ENCODE assay signal across 18 cellular contexts in the genomic region with DNA sequence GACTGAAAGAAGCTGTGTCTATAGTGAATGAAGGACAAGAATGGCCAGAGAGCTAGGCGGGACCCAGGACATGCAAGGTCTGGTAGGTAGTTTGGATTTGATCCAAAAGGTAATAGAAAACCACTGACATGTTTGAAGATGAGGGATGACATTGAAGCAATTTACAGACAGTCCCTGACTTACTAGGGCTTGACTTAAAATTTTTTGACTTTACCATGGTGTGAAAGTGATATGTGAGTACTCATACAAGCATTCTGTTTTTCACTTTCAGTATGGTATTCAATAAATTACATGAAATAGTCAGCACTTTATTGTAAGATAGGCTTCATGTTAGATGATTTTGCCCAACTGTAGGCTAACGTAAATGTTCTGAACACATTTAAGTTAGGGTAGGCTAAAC. TPM values are rescaled to one million over a fixed set of nuclear protein-coding genes. Genes with fewer than 3 reads are reported as not detected.
DNase-seq lines count a peak whose midpoint lies in the region; ATAC-seq, FAIRE-seq and TF ChIP-seq lines count a peak whose summit lies in the region.
"Had no signal": no experiment of that assay in that cellular context is flagged by ENCODE, and none has a peak within 500 bp of the region (broad histone marks: within the 10 kb centered on the region; RNA-seq: fewer than 3 reads in every experiment).

No MANE protein-coding gene starts in this region.

- 98% methylated on average over 2 of the region's 2 CpGs for WGBS in HepG2 (ENCODE audit: low lambda C conversion rate)
- 89% methylated on average over 2 of the region's 2 CpGs for WGBS in right lobe of liver (ENCODE audit: insufficient coverage, low coverage, low lambda C conversion rate, missing lambda C conversion rate)
- WGBS in GM12878 (ENCODE audit: insufficient coverage, insufficient replicate concordance, low lambda C conversion rate, missing lambda C conversion rate): 74% methylated on average over 2 of the region's 2 CpGs

- no peak for DNase-seq in activated CD4-positive, CD25-positive, alpha-beta regulatory T cell (lab: John Stamatoyannopoulos, UW)
- DNase-seq in HepG2 (ENCODE audit: low spot score) (no peak), right lobe of liver (no peak), GM12878 (ENCODE audit: low read depth, low spot score) (no peak), GM13977 (ENCODE audit: low spot score) (no peak), cerebellar cortex (ENCODE audit: low spot score) (no peak)
- DNase-seq: Caco-2; GOT3; MG63; NCI-H1105; NCI-H1694 treated with DMSO at 0.1 percent for 48 hours; NCI-H524 treated with DMSO at 0.1 percent for 48 hours; NK-92 treated with Interleukin-12 subunit alpha and Interleukin-12 subunit beta, amount 100 ng/mL, for 24 hours had no signal

- peaks cover 93% of the 10 kb centered on the region for H3K4me1 ChIP-seq in HepG2 (ENCODE audit: insufficient read depth, low read length)
- peaks cover 0 to 13% (median 3%) of the 10 kb centered on the region in 4 donors for H3K4me1 ChIP-seq in right lobe of liver
- peaks cover 19% of the 10 kb centered on the region for H3K4me1 ChIP-seq in GM12878 (ENCODE audit: control insufficient read depth, insufficient read depth, low read length)

- POLR2A ChIA-PET in HepG2 (lab: Yijun Ruan, JAX): no interaction called here
- POLR2A ChIA-PET in GM12878 (lab: Charles Lee): interaction anchor here (1.2 kb wide), 1 partner anchor 12 kb away, joined by 4 read pairs; no protein-coding TSS in a partner anchor

- TF ChIP-seq CTCF in HepG2 (CRISPR knock-in tag; IDR thresholded peaks at IDR 0.05): no peak
- TF ChIP-seq CTCF in right lobe of liver (IDR thresholded peaks at IDR 0.05): no peak
- no peak for TF ChIP-seq CTCF in GM12878 (IDR thresholded peaks at IDR 0.05 in 2 of 3, conservative IDR thresholded peaks at IDR 0.05 in 1 of 3; ENCODE audit: control insufficient read depth in 2 of 3, extremely low read depth in 1 of 3, insufficient read depth in 1 of 3, low read depth in 3 of 3, low read length in 3 of 3)
- TF ChIP-seq CTCF in GM13977 (IDR thresholded peaks at IDR 0.05; ENCODE audit: extremely low read depth, insufficient read depth, missing control alignments): no peak

- in situ Hi-C loops in HepG2 (cut with HindIII; ENCODE audit: extremely low pct_ligation_motif_present, low pct_unique_long_range_greater_than_20kb) (no loop called here), GM12878 (cut with MboI) (no loop called here), GM13977 (cut with MboI; ENCODE audit: low pct_unique_long_range_greater_than_20kb, low sequenced_read_pairs, unreplicated experiment) (no loop called here)

- intact Hi-C loops in HepG2 (cut with micrococcal nuclease; ENCODE audit: unreplicated experiment): no loop called here
- intact Hi-C loops in right lobe of liver (cut with DNase I): no loop called here
- intact Hi-C loops in GM12878 (cut with micrococcal nuclease; ENCODE audit: unreplicated experiment): loop anchor here (5.0 kb wide), 1 partner anchor 35 kb away; no protein-coding TSS in a partner anchor

- no peak for TF ChIP-seq RAD21 in HepG2 (CRISPR knock-in tag; IDR thresholded peaks at IDR 0.05)
- no peak for TF ChIP-seq RAD21 in GM12878 (IDR thresholded peaks at IDR 0.05; ENCODE audit: insufficient read depth, low read depth, low read length)

- H3K9me3 ChIP-seq in HepG2 (ENCODE audit: low read length) (no peaks in the 10 kb centered on the region), right lobe of liver (no peaks in the 10 kb centered on the region), GM12878 (replicated peaks; ENCODE audit: control insufficient read depth, insufficient read depth, low read length) (peaks cover 11% of the 10 kb centered on the region)
- H3K9me3 ChIP-seq: Caco-2 had no signal

- TF ChIP-seq EP300 in HepG2 (IDR thresholded peaks at IDR 0.05; ENCODE audit: low read depth in 2 of 2, low read length in 2 of 2): no peak
- no peak for TF ChIP-seq EP300 in HepG2 (CRISPR knock-in tag; IDR thresholded peaks at IDR 0.05; ENCODE audit: borderline replicate concordance)
- no peak for TF ChIP-seq EP300 in GM12878 (IDR thresholded peaks at IDR 0.05; ENCODE audit: borderline replicate concordance in 1 of 2, control insufficient read depth in 1 of 2, low read depth in 2 of 2, low read length in 2 of 2)

- peaks cover 8% of the 10 kb centered on the region for H4K20me1 ChIP-seq in HepG2 (ENCODE audit: insufficient read depth, low read length)
- no peaks in the 10 kb centered on the region for H4K20me1 ChIP-seq in GM12878 (ENCODE audit: control insufficient read depth, insufficient read depth)

- SMC1A ChIA-PET in GM12878 (lab: Charles Lee; ENCODE audit: uncharacterized antibody, unreplicated experiment): interaction anchor here (0.5 to 1.6 kb wide), 4 partner anchors 22 to 145 kb away, joined by 3 read pairs; no protein-coding TSS in a partner anchor

- H3K27ac ChIP-seq in HepG2 (ENCODE audit: extremely low read length, insufficient read depth, low read length) (no peak overlapping the region), right lobe of liver (no peak overlapping the region), GM12878 (ENCODE audit: control insufficient read depth, insufficient read depth) (peak overlapping the region; percentile 5; the same call in 1 of the 2 replicates)
- H3K27ac ChIP-seq: A549, C4-2B, KMS-11 had no signal

- ATAC-seq in activated CD4-positive, CD25-positive, alpha-beta regulatory T cell treated with anti-CD3 and anti-CD28 coated beads, Interleukin-2, amount 50 U/mL, for 24 hours: peak; percentile 65 to 69
- ATAC-seq in HepG2 (no peak), right lobe of liver (no peak), GM12878 (peak; percentile 72), GM19023 (IDR thresholded peaks at IDR 0.05; ENCODE audit: unreplicated experiment) (no peak)
- ATAC-seq: A549 had no signal

- FAIRE-seq in HepG2 (lab: Jason Lieb, UNC): no peak
- no peak for FAIRE-seq in GM12878 (lab: Jason Lieb, UNC)
- FAIRE-seq: A549 had no signal

- H3K36me3 ChIP-seq in HepG2 (replicated peaks in 1 of 2; ENCODE audit: control insufficient read depth in 1 of 2, insufficient read depth in 2 of 2, low read length in 2 of 2) (peaks cover 23 to 66% of the 10 kb centered on the region in 2 experiments), right lobe of liver (peaks cover 0 to 32% (median 8%) of the 10 kb centered on the region in 4 donors), GM12878 (ENCODE audit: control insufficient read depth in 2 of 2, insufficient read depth in 2 of 2, low read length in 1 of 2) (peaks cover 4 to 33% of the 10 kb centered on the region in 2 experiments)

- H3K4me2 ChIP-seq in HepG2 (ENCODE audit: low read depth, low read length) (no peak overlapping the region), GM12878 (ENCODE audit: control insufficient read depth, insufficient read depth) (peak overlapping the region; percentile 44)
- H3K4me2 ChIP-seq: A549, KMS-11 had no signal

- no TSS peak for BruUV-seq in HepG2 (replicated peaks; lab: Mats Ljungman, UMichigan)
- no TSS peak for BruUV-seq in GM12878 (replicated peaks; lab: Mats Ljungman, UMichigan)

- H3K79me2 ChIP-seq in HepG2 (ENCODE audit: insufficient read depth, low read length) (peaks cover 93% of the 10 kb centered on the region), GM12878 (ENCODE audit: control insufficient read depth, insufficient read depth, low read length) (peaks cover 79% of the 10 kb centered on the region)

- RAD21 ChIA-PET in GM12878 (lab: Charles Lee; ENCODE audit: unreplicated experiment): interaction anchor here (1.1 kb wide), 1 partner anchor 133 kb away, joined by 3 read pairs; no protein-coding TSS in a partner anchor

- H3K9ac ChIP-seq in HepG2 (ENCODE audit: insufficient read depth, low read depth, low read length) (no peak overlapping the region), GM12878 (ENCODE audit: control insufficient read depth, insufficient read depth, low read length) (no peak overlapping the region)
- H3K9ac ChIP-seq: KMS-11 had no signal

- H2AFZ ChIP-seq in HepG2 (ENCODE audit: low read length): no peak overlapping the region
- H2AFZ ChIP-seq in GM12878 (ENCODE audit: control insufficient read depth, low read depth, low read length): no peak overlapping the region

- CTCF ChIA-PET in HepG2 (lab: Yijun Ruan, JAX; ENCODE audit: low intra/inter-chr PET ratio, low total read pairs): no interaction called here
- CTCF ChIA-PET in GM12878 (lab: Yijun Ruan, JAX): interaction anchor here (1.0 to 1.1 kb wide), 2 partner anchors 32 to 277 kb away, joined by 3 read pairs; no protein-coding TSS in a partner anchor

- H3K4me3 ChIP-seq in HepG2 (replicated peaks in 1 of 3; ENCODE audit: insufficient read depth in 1 of 3, low read depth in 2 of 3, low read length in 3 of 3) (no peak overlapping the region), right lobe of liver (no peak overlapping the region), GM12878 (no peak overlapping the region)
- H3K4me3 ChIP-seq: A549, MG63 had no signal

- no peaks in the 10 kb centered on the region for H3K27me3 ChIP-seq in HepG2 (ENCODE audit: control insufficient read depth in 1 of 2, insufficient read depth in 2 of 2, low read length in 2 of 2)
- H3K27me3 ChIP-seq in right lobe of liver: no peaks in the 10 kb centered on the region
- H3K27me3 ChIP-seq in GM12878 (replicated peaks in 1 of 2; ENCODE audit: control insufficient read depth in 2 of 2, insufficient read depth in 2 of 2, low read length in 1 of 2): no peaks in the 10 kb centered on the region
- H3K27me3 ChIP-seq: MG63 had no signal

- TF ChIP-seq POLR2A in HepG2 (IDR thresholded peaks at IDR 0.05; ENCODE audit: insufficient read depth in 1 of 2, low read depth in 2 of 2, low read length in 2 of 2): no peak
- no peak for TF ChIP-seq POLR2A in right lobe of liver (IDR thresholded peaks at IDR 0.05)
- TF ChIP-seq POLR2A in GM12878 (IDR thresholded peaks at IDR 0.05; ENCODE audit: low read depth, low read length): no peak

RNA-seq across cellular contexts. Expression of gene CYB5B, which starts 7.7 kb away (rescaled TPM):
- 432 and 638 TPM in 2 replicates for total RNA-seq in HepG2 (2016; rRNA removed; fragmentation: Illumina TruSeq; extraction: Trizol)
- total RNA-seq in HepG2 (2016; cell fraction: cytosol; rRNA removed; fragmentation: Illumina TruSeq; extraction: Trizol; ENCODE audit: low read depth): 65.6 and 75.3 TPM in 2 replicates
- 436 and 657 TPM in 2 replicates for total RNA-seq in HepG2 (2016; cell fraction: insoluble cytoplasmic fraction; rRNA removed; fragmentation: Illumina TruSeq; extraction: Trizol)
- 216 TPM in 2 replicates for total RNA-seq in HepG2 (2016; cell fraction: membrane; rRNA removed; fragmentation: Illumina TruSeq; extraction: Trizol)
- 130 and 153 TPM in 2 replicates for total RNA-seq in HepG2 (2016; cell fraction: nucleus; rRNA removed; fragmentation: Illumina TruSeq; extraction: Trizol)
- polyA plus RNA-seq in HepG2 (2011; rRNA removed): 207 and 234 TPM in 2 replicates
- 139 and 166 TPM in 2 replicates for polyA plus RNA-seq in HepG2 (2011; cell fraction: cytosol; rRNA removed)
- polyA plus RNA-seq in HepG2 (2011; cell fraction: nucleus; rRNA removed): 47.1 and 59.8 TPM in 2 replicates
- polyA plus RNA-seq in HepG2 (2012): 126 and 167 TPM in 2 replicates
- polyA plus RNA-seq in HepG2 (2016; cell fraction: cytosol; fragmentation: Illumina TruSeq; extraction: Trizol; ENCODE audit: low read depth): 67.1 and 71.7 TPM in 2 replicates
- 674 and 738 TPM in 2 replicates for polyA plus RNA-seq in HepG2 (2016; cell fraction: insoluble cytoplasmic fraction; fragmentation: Illumina TruSeq; extraction: Trizol; ENCODE audit: low read depth)
- 166 and 175 TPM in 2 replicates for polyA plus RNA-seq in HepG2 (2016; cell fraction: membrane; fragmentation: Illumina TruSeq; extraction: Trizol; ENCODE audit: low read depth)
- polyA plus RNA-seq in HepG2 (2016; cell fraction: nucleus; fragmentation: Illumina TruSeq; extraction: Trizol; ENCODE audit: insufficient read depth, low read depth): 241 and 258 TPM in 2 replicates
- polyA minus RNA-seq in HepG2 (2011; rRNA and poly(A)+ RNA removed; ENCODE audit: low replicate concordance): 211 and 254 TPM in 2 replicates
- 91.9 and 119 TPM in 2 replicates for polyA minus RNA-seq in HepG2 (2011; cell fraction: cytosol; rRNA and poly(A)+ RNA removed)
- polyA minus RNA-seq in HepG2 (2011; cell fraction: nucleus; rRNA and poly(A)+ RNA removed): 108 and 125 TPM in 2 replicates
- 10 to 100 TPM; 19.1 to 42.1 (median 30.5) TPM for total RNA-seq in right lobe of liver
- total RNA-seq in GM12878 (2013; cell fraction: nucleolus; rRNA removed): 94.6 and 94.7 TPM in 2 replicates
- 161 and 206 TPM in 2 replicates for total RNA-seq in GM12878 (2014; rRNA removed)
- total RNA-seq in GM12878 (2014; rRNA removed; fragmentation: Illumina TruSeq; extraction: Trizol): 175 and 180 TPM in 2 replicates
- total RNA-seq in GM12878 (2021): 168 TPM in 2 replicates
- 42.6 TPM for polyA plus RNA-seq in GM12878 (2011; ENCODE audit: low read depth)
- polyA plus RNA-seq in GM12878 (2011; rRNA removed): 293 and 322 TPM in 2 replicates
- 176 and 203 TPM in 2 replicates for polyA plus RNA-seq in GM12878 (2011; cell fraction: cytosol; rRNA removed)
- 71.0 and 74.5 TPM in 2 replicates for polyA plus RNA-seq in GM12878 (2011; cell fraction: nucleus; rRNA removed)
- polyA plus RNA-seq in GM12878 (2012): 89.1 and 101 TPM in 2 replicates
- 305 and 355 TPM in 2 replicates for polyA plus RNA-seq in GM12878 (2014; fragmentation: Illumina TruSeq; extraction: Trizol)
- polyA plus RNA-seq in GM12878 (2014; fragmentation: Nextera tagmentation; extraction: Ambion mirVana): 100 to 1,000 TPM; 170 to 182 TPM
- polyA plus RNA-seq in GM12878 (2014; rRNA removed): 141 and 145 TPM in 2 replicates
- polyA plus RNA-seq in GM12878 (2016; fragmentation: Nextera tagmentation; extraction: Ambion mirVana): 100 to 1,000 TPM; 239 to 244 TPM
- polyA minus RNA-seq in GM12878 (2011; rRNA and poly(A)+ RNA removed): 219 and 220 TPM in 2 replicates
- 31.8 and 52.9 TPM in 2 replicates for polyA minus RNA-seq in GM12878 (2011; cell fraction: cytosol; rRNA and poly(A)+ RNA removed)
- polyA minus RNA-seq in GM12878 (2011; cell fraction: nucleus; rRNA and poly(A)+ RNA removed): 32.6 and 58.0 TPM in 2 replicates

RNA-seq across cellular contexts. Expression of gene TERF2, which starts 46.3 kb away (rescaled TPM):
- total RNA-seq in HepG2 (2016; rRNA removed; fragmentation: Illumina TruSeq; extraction: Trizol): 9.7 and 18.2 TPM in 2 replicates
- 17.4 and 18.9 TPM in 2 replicates for total RNA-seq in HepG2 (2016; cell fraction: cytosol; rRNA removed; fragmentation: Illumina TruSeq; extraction: Trizol; ENCODE audit: low read depth)
- 12.3 and 15.9 TPM in 2 replicates for total RNA-seq in HepG2 (2016; cell fraction: insoluble cytoplasmic fraction; rRNA removed; fragmentation: Illumina TruSeq; extraction: Trizol)
- total RNA-seq in HepG2 (2016; cell fraction: membrane; rRNA removed; fragmentation: Illumina TruSeq; extraction: Trizol): 10.9 and 11.1 TPM in 2 replicates
- total RNA-seq in HepG2 (2016; cell fraction: nucleus; rRNA removed; fragmentation: Illumina TruSeq; extraction: Trizol): 10.9 and 11.7 TPM in 2 replicates
- 16.6 and 20.2 TPM in 2 replicates for polyA plus RNA-seq in HepG2 (2011; rRNA removed)
- polyA plus RNA-seq in HepG2 (2011; cell fraction: cytosol; rRNA removed): 9.0 and 11.1 TPM in 2 replicates
- 10.9 and 12.7 TPM in 2 replicates for polyA plus RNA-seq in HepG2 (2011; cell fraction: nucleus; rRNA removed)
- 21.6 and 23.0 TPM in 2 replicates for polyA plus RNA-seq in HepG2 (2012)
- polyA plus RNA-seq in HepG2 (2016; cell fraction: cytosol; fragmentation: Illumina TruSeq; extraction: Trizol; ENCODE audit: low read depth): 6.2 and 7.8 TPM in 2 replicates
- 38.1 and 39.2 TPM in 2 replicates for polyA plus RNA-seq in HepG2 (2016; cell fraction: insoluble cytoplasmic fraction; fragmentation: Illumina TruSeq; extraction: Trizol; ENCODE audit: low read depth)
- 11.5 and 14.4 TPM in 2 replicates for polyA plus RNA-seq in HepG2 (2016; cell fraction: membrane; fragmentation: Illumina TruSeq; extraction: Trizol; ENCODE audit: low read depth)
- polyA plus RNA-seq in HepG2 (2016; cell fraction: nucleus; fragmentation: Illumina TruSeq; extraction: Trizol; ENCODE audit: insufficient read depth, low read depth): 37.2 and 38.8 TPM in 2 replicates
- polyA minus RNA-seq in HepG2 (2011; rRNA and poly(A)+ RNA removed; ENCODE audit: low replicate concordance): 24.0 and 33.0 TPM in 2 replicates
- 25.9 and 27.6 TPM in 2 replicates for polyA minus RNA-seq in HepG2 (2011; cell fraction: cytosol; rRNA and poly(A)+ RNA removed)
- polyA minus RNA-seq in HepG2 (2011; cell fraction: nucleus; rRNA and poly(A)+ RNA removed): 28.1 and 31.1 TPM in 2 replicates
- 10 to 100 TPM in 5 of 6 experiments, 1 to 10 TPM in 1; 9.6 to 14.5 (median 13.5) TPM for total RNA-seq in right lobe of liver
- 22.6 and 22.8 TPM in 2 replicates for total RNA-seq in GM12878 (2013; cell fraction: nucleolus; rRNA removed)
- total RNA-seq in GM12878 (2014; rRNA removed): 11.1 and 12.6 TPM in 2 replicates
- 16.3 and 16.8 TPM in 2 replicates for total RNA-seq in GM12878 (2014; rRNA removed; fragmentation: Illumina TruSeq; extraction: Trizol)
- 35.7 and 40.9 TPM in 2 replicates for total RNA-seq in GM12878 (2021)
- 12.8 TPM for polyA plus RNA-seq in GM12878 (2011; ENCODE audit: low read depth)
- 20.2 and 22.8 TPM in 2 replicates for polyA plus RNA-seq in GM12878 (2011; rRNA removed)
- 12.0 and 14.3 TPM in 2 replicates for polyA plus RNA-seq in GM12878 (2011; cell fraction: cytosol; rRNA removed)
- 9.3 and 12.8 TPM in 2 replicates for polyA plus RNA-seq in GM12878 (2011; cell fraction: nucleus; rRNA removed)
- 18.7 and 20.6 TPM in 2 replicates for polyA plus RNA-seq in GM12878 (2012)
- 45.1 and 47.5 TPM in 2 replicates for polyA plus RNA-seq in GM12878 (2014; fragmentation: Illumina TruSeq; extraction: Trizol)
- 10 to 100 TPM; 15.7 to 18.2 TPM for polyA plus RNA-seq in GM12878 (2014; fragmentation: Nextera tagmentation; extraction: Ambion mirVana)
- 19.8 and 22.4 TPM in 2 replicates for polyA plus RNA-seq in GM12878 (2014; rRNA removed)
- 10 to 100 TPM in 1 of 2 experiments, 1 to 10 TPM in 1; 4.8 to 17.1 TPM for polyA plus RNA-seq in GM12878 (2016; fragmentation: Nextera tagmentation; extraction: Ambion mirVana)
- 18.9 and 21.7 TPM in 2 replicates for polyA minus RNA-seq in GM12878 (2011; rRNA and poly(A)+ RNA removed)
- polyA minus RNA-seq in GM12878 (2011; cell fraction: cytosol; rRNA and poly(A)+ RNA removed): 22.9 and 25.8 TPM in 2 replicates
- polyA minus RNA-seq in GM12878 (2011; cell fraction: nucleus; rRNA and poly(A)+ RNA removed): 8.3 and 13.7 TPM in 2 replicates

Comparison
In these comparisons a context has a peak if more than half of its experiments do, and no peak if none do; other contexts are left out.
1. ATAC-seq: peak in activated CD4-positive, CD25-positive, alpha-beta regulatory T cell treated with anti-CD3 and anti-CD28 coated beads, Interleukin-2, amount 50 U/mL, for 24 hours (2 of 2) and GM12878 (single experiment); none in HepG2 (single experiment), right lobe of liver (0 of 4) and GM19023 (single experiment).